Comparison of ENCODE assay signal across 8 cellular contexts in genomic region chrX:150567645-150568319, GRCh38. TPM values are rescaled to one million over a fixed set of nuclear protein-coding genes. Genes with fewer than 3 reads are reported as not detected.
DNase-seq lines count a peak whose midpoint lies in the region; ATAC-seq and TF ChIP-seq lines count a peak whose summit lies in the region.

No MANE protein-coding gene starts in this region.

- H3K79me2 ChIP-seq in mesendoderm (ENCODE audit: control insufficient read depth, insufficient read depth, low read length), result no peaks in the 10 kb centered on the region

- H3K4me1 ChIP-seq in left ventricle myocardium inferior, result peaks cover 34% of the 10 kb centered on the region
- peaks cover 6% of the 10 kb centered on the region for H3K4me1 ChIP-seq in adipocyte (ENCODE audit: control insufficient read depth, insufficient read depth, low read length)
- no peaks in the 10 kb centered on the region for H3K4me1 ChIP-seq in mesendoderm (ENCODE audit: control insufficient read depth, low read depth, low read length)
- H3K4me1 ChIP-seq in uterus, result no peaks in the 10 kb centered on the region

- no peak overlapping the region for H3K4me2 ChIP-seq in mesendoderm (ENCODE audit: low read length)

- H3K56ac ChIP-seq in mesendoderm (ENCODE audit: low read length), result peak overlapping the region; percentile 42

- DNase-seq in left ventricle myocardium inferior (no peak), left ventricle myocardium superior (no peak), adipocyte (ENCODE audit: low read depth) (no peak), mesendoderm (no peak), uterus (no peak), NCI-H1694 treated with DMSO at 0.1 percent for 48 hours (lab: John Stamatoyannopoulos, UW) (no peak), SW480 (ENCODE audit: low spot score) (no peak)

- no peak overlapping the region for H3K4ac ChIP-seq in mesendoderm (ENCODE audit: low read depth, low read length)

- H3K9ac ChIP-seq in adipocyte (ENCODE audit: low read length) (no peak overlapping the region), mesendoderm (ENCODE audit: low read length) (no peak overlapping the region)

- no peak for TF ChIP-seq POLR2A in uterus (IDR thresholded peaks at IDR 0.05)

- H3K27ac ChIP-seq in left ventricle myocardium inferior (replicated peaks) (peak overlapping the region; percentile 55), mesendoderm (ENCODE audit: low read depth, low read length) (no peak overlapping the region), uterus (peak overlapping the region; percentile 48 to 61)

- no peak overlapping the region for H3K23ac ChIP-seq in mesendoderm (ENCODE audit: low read length)

- H4K5ac ChIP-seq in mesendoderm (ENCODE audit: low read length), result no peak overlapping the region

- no peak overlapping the region for H2BK5ac ChIP-seq in mesendoderm (ENCODE audit: low read length)

- H3K36me3 ChIP-seq in left ventricle myocardium inferior (no peaks in the 10 kb centered on the region), adipocyte (ENCODE audit: control insufficient read depth, insufficient read depth, low read length, severe bottlenecking) (no peaks in the 10 kb centered on the region), mesendoderm (ENCODE audit: control insufficient read depth, insufficient read depth, low read length) (no peaks in the 10 kb centered on the region), uterus (no peaks in the 10 kb centered on the region)

- no peak for ATAC-seq in left ventricle myocardium superior
- no peak for ATAC-seq in GM21576 (IDR thresholded peaks at IDR 0.05; ENCODE audit: unreplicated experiment)

- H3K79me1 ChIP-seq in mesendoderm (ENCODE audit: low read length), result no peaks in the 10 kb centered on the region

- H2BK120ac ChIP-seq in mesendoderm (ENCODE audit: low read depth, low read length), result no peak overlapping the region

- H3K4me3 ChIP-seq in left ventricle myocardium inferior (peak overlapping the region; percentile 83), adipocyte (ENCODE audit: low read length) (peak overlapping the region; percentile 61), mesendoderm (ENCODE audit: low read length) (no peak overlapping the region), uterus (no peak overlapping the region)

- no peak for TF ChIP-seq CTCF in left ventricle myocardium inferior (IDR thresholded peaks at IDR 0.05; ENCODE audit: borderline replicate concordance)
- no peak for TF ChIP-seq CTCF in uterus (IDR thresholded peaks at IDR 0.05)

- H4K8ac ChIP-seq in mesendoderm (ENCODE audit: low read depth, low read length), result no peak overlapping the region

- WGBS in mesendoderm (ENCODE audit: extremely low coverage, insufficient coverage, low lambda C conversion rate), result no CpG with 5 or more reads among the region's 23 CpGs

- H3K27me3 ChIP-seq in left ventricle myocardium inferior (ENCODE audit: low read depth) (no peaks in the 10 kb centered on the region), adipocyte (replicated peaks; ENCODE audit: control insufficient read depth, insufficient read depth, low read length) (peaks cover 3% of the 10 kb centered on the region), mesendoderm (ENCODE audit: insufficient read depth, low read length, poor library complexity) (no peaks in the 10 kb centered on the region), uterus (no peaks in the 10 kb centered on the region)

- H2BK15ac ChIP-seq in mesendoderm (replicated peaks; ENCODE audit: low read depth), result no peak overlapping the region

- no peak overlapping the region for H2AK5ac ChIP-seq in mesendoderm (ENCODE audit: low read length)

- no peaks in the 10 kb centered on the region for H3K9me3 ChIP-seq in left ventricle myocardium inferior (replicated peaks)
- H3K9me3 ChIP-seq in adipocyte (ENCODE audit: control insufficient read depth, low read length), result no peaks in the 10 kb centered on the region
- H3K9me3 ChIP-seq in uterus, result no peaks in the 10 kb centered on the region

- intact Hi-C loops in left ventricle myocardium inferior (cut with micrococcal nuclease) (no loop called here), left ventricle myocardium superior (cut with micrococcal nuclease) (no loop called here), uterus (cut with DNase I; ENCODE audit: low total_unique reads) (no loop called here)

- H3K18ac ChIP-seq in mesendoderm (ENCODE audit: low read length), result no peak overlapping the region

RNA-seq across cellular contexts. Expression of gene MTM1, which starts 0.6 kb away (rescaled TPM):
- 9.5 TPM for total RNA-seq in left ventricle myocardium inferior
- total RNA-seq in left ventricle myocardium superior, result 14.6 TPM
- polyA plus RNA-seq in mesendoderm (2013, experiment 1 of 2), result 4.2 TPM
- polyA plus RNA-seq in mesendoderm (2013, experiment 2 of 2), result 4.3 TPM
- 10 to 100 TPM in 2 of 4 donors, 1 to 10 TPM in 2; 3.8 to 26.7 (median 13.1) TPM for total RNA-seq in uterus

Comparison
In these comparisons a context has a peak if more than half of its experiments do, and no peak if none do; other contexts are left out.
1. H3K4me3 ChIP-seq: peak in left ventricle myocardium inferior (single experiment) and adipocyte (single experiment); none in mesendoderm (single experiment) and uterus (0 of 2).